In the genomic region with DNA sequence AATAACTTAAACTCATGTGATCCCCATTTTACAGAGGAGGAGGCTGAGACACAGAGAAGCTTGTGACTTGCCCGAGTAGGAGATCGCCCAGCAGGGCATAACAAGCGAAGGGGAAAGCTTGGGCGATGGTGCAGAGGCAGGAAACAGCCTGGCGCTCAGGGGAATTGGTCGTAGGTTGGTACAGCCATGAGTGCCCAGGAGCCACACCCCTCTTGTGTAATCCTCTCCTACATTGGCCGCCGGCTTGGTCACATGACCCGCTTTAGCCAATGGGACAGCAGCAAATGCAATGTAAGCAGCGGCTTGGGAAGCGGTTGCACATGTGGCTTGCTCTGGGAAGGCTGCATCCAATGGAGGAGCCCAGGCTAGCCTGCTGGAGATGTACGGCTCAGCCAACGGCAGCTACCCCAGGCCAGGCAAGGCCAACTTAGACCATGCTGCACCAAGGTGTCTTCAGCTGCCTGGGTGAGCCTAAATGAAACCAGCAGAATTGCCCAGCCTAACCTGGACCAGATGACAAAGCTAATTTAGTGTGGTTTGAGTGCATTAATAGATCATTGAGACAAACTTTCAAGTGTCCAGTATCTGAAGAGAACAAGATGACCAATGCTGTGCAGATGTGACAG, we compare ENCODE assay signal across 11 cellular contexts. TPM values are rescaled to one million over a fixed set of nuclear protein-coding genes. Genes with fewer than 3 reads are reported as not detected.
DNase-seq lines count a peak whose midpoint lies in the region; ATAC-seq and TF ChIP-seq lines count a peak whose summit lies in the region.
"Had no signal": no experiment of that assay in that cellular context is flagged by ENCODE, and none has a peak within 500 bp of the region (broad histone marks: within the 10 kb centered on the region; RNA-seq: fewer than 3 reads in every experiment).

No MANE protein-coding gene starts in this region.

- 80% methylated on average over 12 of the region's 13 CpGs for WGBS in SK-N-SH (ENCODE audit: low lambda C conversion rate)

- H3K27ac Mint-ChIP-seq in nephron: peak overlapping the region in 2 of 3 experiments; percentile 87 to 89

- no peak for TF ChIP-seq CTCF in SK-N-SH (IDR thresholded peaks at IDR 0.05)
- TF ChIP-seq CTCF in nephron (IDR thresholded peaks at IDR 0.05; ENCODE audit: unreplicated experiment in 3 of 3): no peak

- no peak overlapping the region for H3K27ac ChIP-seq in SK-N-SH (ENCODE audit: low read depth in 2 of 2, low read length in 1 of 2)
- H3K27ac ChIP-seq: Peyer's patch, tibial nerve had no signal

- CTCF ChIA-PET in SK-N-SH (lab: Yijun Ruan, JAX): interaction anchor here (1.5 to 2.2 kb wide), 2 partner anchors 18 to 91 kb away, joined by 4 to 8 read pairs; no protein-coding TSS in a partner anchor

- H2AFZ ChIP-seq in SK-N-SH (ENCODE audit: low read depth): no peak overlapping the region

- no peaks in the 10 kb centered on the region for H4K20me1 ChIP-seq in SK-N-SH (ENCODE audit: insufficient read depth)

- H3K4me1 Mint-ChIP-seq in nephron: peaks cover 17% of the 10 kb centered on the region

- H3F3A ChIP-seq in SK-N-SH (replicated peaks; ENCODE audit: insufficient read depth): no peaks in the 10 kb centered on the region

- intact Hi-C loops in left cardiac atrium (cut with DNase I): no loop called here

- no peak overlapping the region for H3K4me2 ChIP-seq in SK-N-SH

- no peaks in the 10 kb centered on the region for H3K9me3 ChIP-seq in SK-N-SH
- H3K9me3 ChIP-seq: Peyer's patch, tibial nerve had no signal

- DNase-seq in NCI-H524 (lab: John Stamatoyannopoulos, UW) (peak; percentile 10 to 22), NCI-H524 treated with DMSO at 0.1 percent for 48 hours (lab: John Stamatoyannopoulos, UW) (no peak), SK-N-SH (peak; percentile 66), NCI-H345 treated with DMSO at 0.1 percent for 48 hours (lab: John Stamatoyannopoulos, UW; ENCODE audit: unreplicated experiment) (no peak), left cardiac atrium (no peak)
- DNase-seq: effector CD8-positive, alpha-beta T cell had no signal

- POLR2A ChIA-PET in SK-N-SH (lab: Yijun Ruan, JAX): interaction anchor here (0.6 kb wide), 1 partner anchor 799 kb away, joined by 3 read pairs; no protein-coding TSS in a partner anchor

- H3K4me3 Mint-ChIP-seq in nephron: no peak overlapping the region

- no peaks in the 10 kb centered on the region for H3K79me2 ChIP-seq in SK-N-SH (ENCODE audit: insufficient read depth)

- ATAC-seq in HG02798 (IDR thresholded peaks at IDR 0.05; ENCODE audit: poor library complexity, unreplicated experiment) (peak; percentile 79), left cardiac atrium (no peak), HG03175 (IDR thresholded peaks at IDR 0.05; ENCODE audit: unreplicated experiment) (no peak)

- peaks cover 21% of the 10 kb centered on the region for H3K27me3 Mint-ChIP-seq in nephron (ENCODE audit: low read depth)

- H3K9me2 ChIP-seq in SK-N-SH: no peaks in the 10 kb centered on the region

- H3K4me3 ChIP-seq in SK-N-SH (ENCODE audit: low read depth in 2 of 2, low read length in 1 of 2): no peak overlapping the region
- H3K4me3 ChIP-seq: Peyer's patch, tibial nerve had no signal

- no peaks in the 10 kb centered on the region; a peak in 1 of 4 replicates for H3K4me1 ChIP-seq in SK-N-SH (ENCODE audit: control insufficient read depth in 1 of 2, insufficient read depth in 2 of 2, low read depth in 1 of 2, low read length in 1 of 2)
- H3K4me1 ChIP-seq: Peyer's patch, tibial nerve had no signal

- no peak for TF ChIP-seq EP300 in SK-N-SH (IDR thresholded peaks at IDR 0.05; ENCODE audit: borderline replicate concordance in 1 of 2, low read depth in 1 of 2, low read length in 1 of 2)

- no peak overlapping the region for H3K9ac ChIP-seq in SK-N-SH

- no peaks in the 10 kb centered on the region for H3K36me3 ChIP-seq in SK-N-SH (replicated peaks in 1 of 2; ENCODE audit: control insufficient read depth in 1 of 2, insufficient read depth in 2 of 2, low read length in 1 of 2)
- H3K36me3 ChIP-seq: Peyer's patch, tibial nerve had no signal

- peaks cover 13% of the 10 kb centered on the region; the same call in 1 of the 2 replicates for H3K27me3 ChIP-seq in SK-N-SH (ENCODE audit: insufficient read depth)
- H3K27me3 ChIP-seq: Peyer's patch, tibial nerve had no signal

- no peaks in the 10 kb centered on the region for H3K36me3 Mint-ChIP-seq in nephron (ENCODE audit: low read depth)

- TF ChIP-seq RAD21 in SK-N-SH (IDR thresholded peaks at IDR 0.05; ENCODE audit: low read length): no peak

- H3K9me3 Mint-ChIP-seq in nephron: no peaks in the 10 kb centered on the region

TF ChIP-seq in SK-N-SH, 30 proteins besides CTCF, POLR2A, EP300 and RAD21:
- TF ChIP-seq, protein P1, sequence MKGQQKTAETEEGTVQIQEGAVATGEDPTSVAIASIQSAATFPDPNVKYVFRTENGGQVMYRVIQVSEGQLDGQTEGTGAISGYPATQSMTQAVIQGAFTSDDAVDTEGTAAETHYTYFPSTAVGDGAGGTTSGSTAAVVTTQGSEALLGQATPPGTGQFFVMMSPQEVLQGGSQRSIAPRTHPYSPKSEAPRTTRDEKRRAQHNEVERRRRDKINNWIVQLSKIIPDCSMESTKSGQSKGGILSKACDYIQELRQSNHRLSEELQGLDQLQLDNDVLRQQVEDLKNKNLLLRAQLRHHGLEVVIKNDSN (IDR thresholded peaks at IDR 0.05; ENCODE audit: borderline replicate concordance, low read depth): peak; percentile 80; the same call in 1 of the 2 replicates
- TF ChIP-seq RFX5 (IDR thresholded peaks at IDR 0.05; ENCODE audit: low read length): no peak
- TF ChIP-seq, protein P2, sequence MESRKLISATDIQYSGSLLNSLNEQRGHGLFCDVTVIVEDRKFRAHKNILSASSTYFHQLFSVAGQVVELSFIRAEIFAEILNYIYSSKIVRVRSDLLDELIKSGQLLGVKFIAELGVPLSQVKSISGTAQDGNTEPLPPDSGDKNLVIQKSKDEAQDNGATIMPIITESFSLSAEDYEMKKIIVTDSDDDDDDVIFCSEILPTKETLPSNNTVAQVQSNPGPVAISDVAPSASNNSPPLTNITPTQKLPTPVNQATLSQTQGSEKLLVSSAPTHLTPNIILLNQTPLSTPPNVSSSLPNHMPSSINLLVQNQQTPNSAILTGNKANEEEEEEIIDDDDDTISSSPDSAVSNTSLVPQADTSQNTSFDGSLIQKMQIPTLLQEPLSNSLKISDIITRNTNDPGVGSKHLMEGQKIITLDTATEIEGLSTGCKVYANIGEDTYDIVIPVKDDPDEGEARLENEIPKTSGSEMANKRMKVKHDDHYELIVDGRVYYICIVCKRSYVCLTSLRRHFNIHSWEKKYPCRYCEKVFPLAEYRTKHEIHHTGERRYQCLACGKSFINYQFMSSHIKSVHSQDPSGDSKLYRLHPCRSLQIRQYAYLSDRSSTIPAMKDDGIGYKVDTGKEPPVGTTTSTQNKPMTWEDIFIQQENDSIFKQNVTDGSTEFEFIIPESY (IDR thresholded peaks at IDR 0.05; ENCODE audit: borderline replicate concordance, low read depth): no peak

RNA-seq across cellular contexts. Expression of a gene that starts 50.3 kb away (rescaled TPM):
- 19.1 and 22.0 TPM in 2 replicates for polyA plus RNA-seq in SK-N-SH (2012; rRNA removed)
- polyA plus RNA-seq in SK-N-SH (2012; cell fraction: cytosol; rRNA removed): 13.1 and 16.4 TPM in 2 replicates
- 30.9 and 43.9 TPM in 2 replicates for polyA plus RNA-seq in SK-N-SH (2012; cell fraction: nucleus; rRNA removed)
- total RNA-seq in left cardiac atrium: 100 to 1,000 TPM in 1 of 2 donors, 10 to 100 TPM in 1; 24.4 to 180 TPM

Comparison
In these comparisons a context has a peak if more than half of its experiments do, and no peak if none do; other contexts are left out.
1. DNase-seq: peak in NCI-H524 (2 of 2) and SK-N-SH (single experiment); none in NCI-H524 treated with DMSO at 0.1 percent for 48 hours (single experiment), NCI-H345 treated with DMSO at 0.1 percent for 48 hours (single experiment) and left cardiac atrium (single experiment).